ENCODE assay signal across 20 cellular contexts in the genomic region with DNA sequence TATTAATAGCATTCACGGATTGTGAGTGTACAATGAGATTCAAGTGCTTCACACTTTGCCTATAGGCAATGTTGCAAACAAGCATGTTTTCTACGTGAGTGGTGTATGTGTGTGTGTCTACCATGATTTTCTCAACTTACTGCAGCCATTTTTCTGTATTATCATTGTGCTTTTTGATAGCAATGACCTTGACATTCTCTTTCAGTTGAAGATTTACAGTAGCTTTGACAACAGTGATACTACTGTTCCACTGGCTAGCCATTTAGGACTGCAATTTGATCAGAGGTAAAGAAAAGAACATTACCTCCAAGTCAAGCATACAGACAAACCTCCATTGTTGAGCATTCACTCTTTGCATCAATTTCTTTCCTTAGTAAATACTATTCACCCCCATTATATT.
DNase-seq lines count a peak whose midpoint lies in the region; ATAC-seq, FAIRE-seq and TF ChIP-seq lines count a peak whose summit lies in the region.
"Had no signal": no experiment of that assay in that cellular context is flagged by ENCODE, and none has a peak within 500 bp of the region (broad histone marks: within the 10 kb centered on the region; RNA-seq: fewer than 3 reads in every experiment).

No MANE protein-coding gene starts in this region.

- H3K36me3 ChIP-seq in HepG2 (replicated peaks in 1 of 2; ENCODE audit: control insufficient read depth in 1 of 2, insufficient read depth in 2 of 2, low read length in 2 of 2) = no peaks in the 10 kb centered on the region
- no peaks in the 10 kb centered on the region for H3K36me3 ChIP-seq in right lobe of liver
- no peaks in the 10 kb centered on the region for H3K36me3 ChIP-seq in thoracic aorta
- H3K36me3 ChIP-seq: HAP-1 had no signal

- no peaks in the 10 kb centered on the region for H3K79me2 ChIP-seq in HepG2 (ENCODE audit: insufficient read depth, low read length)

- H4K20me1 ChIP-seq in HepG2 (ENCODE audit: insufficient read depth, low read length) = no peaks in the 10 kb centered on the region

- no TSS peak for BruUV-seq in HepG2 (replicated peaks; lab: Mats Ljungman, UMichigan)

- H3K27ac ChIP-seq in HepG2 (ENCODE audit: extremely low read length, insufficient read depth, low read length) (no peak overlapping the region), right lobe of liver (no peak overlapping the region), coronary artery (peak overlapping the region; percentile 76 to 86), thoracic aorta (peak overlapping the region; percentile 95 to 97)

- no peak overlapping the region for H3K9ac ChIP-seq in HepG2 (ENCODE audit: insufficient read depth, low read depth, low read length)

- H3K9me3 ChIP-seq in HepG2 (ENCODE audit: low read length) = no peaks in the 10 kb centered on the region
- no peaks in the 10 kb centered on the region for H3K9me3 ChIP-seq in right lobe of liver
- H3K9me3 ChIP-seq in thoracic aorta = no peaks in the 10 kb centered on the region
- H3K9me3 ChIP-seq: HAP-1 had no signal

- H3K27me3 ChIP-seq in HepG2 (ENCODE audit: control insufficient read depth in 1 of 2, insufficient read depth in 2 of 2, low read length in 2 of 2) (no peaks in the 10 kb centered on the region; a peak in 1 of 5 replicates), right lobe of liver (no peaks in the 10 kb centered on the region), thoracic aorta (replicated peaks; ENCODE audit: insufficient read depth) (no peaks in the 10 kb centered on the region)

- DNase-seq in HepG2 (ENCODE audit: low spot score) (peak; percentile 67), right lobe of liver (no peak), coronary artery (ENCODE audit: low spot score) (no peak), thoracic aorta (ENCODE audit: low spot score) (no peak), Kasumi-1 (lab: John Stamatoyannopoulos, UW) (no peak), Right ventricle myocardium superior (no peak)
- DNase-seq: C1 segment of cervical spinal cord; Calu3; CD4-positive, alpha-beta memory T cell; COR-L47; DMS53; DMS79 treated with DMSO at 0.1 percent for 48 hours; GF-D8; GOT3; HFFc6 had no signal

- H3K4me1 ChIP-seq in HepG2 (ENCODE audit: insufficient read depth, low read length) (peaks cover 65% of the 10 kb centered on the region), right lobe of liver (peaks cover 0 to 38% (median 11%) of the 10 kb centered on the region in 4 donors), thoracic aorta (ENCODE audit: control insufficient read depth in 1 of 2, low read depth in 2 of 2) (peaks cover 9 to 60% of the 10 kb centered on the region in 2 donors)
- H3K4me1 ChIP-seq: HAP-1 had no signal

- TF ChIP-seq POLR2A in HepG2 (IDR thresholded peaks at IDR 0.05; ENCODE audit: insufficient read depth in 1 of 2, low read depth in 2 of 2, low read length in 2 of 2) (no peak), right lobe of liver (IDR thresholded peaks at IDR 0.05) (no peak)

- in situ Hi-C loops in HepG2 (cut with HindIII; ENCODE audit: extremely low pct_ligation_motif_present, low pct_unique_long_range_greater_than_20kb) = no loop called here

- WGBS in HepG2 (ENCODE audit: low lambda C conversion rate) = 97% methylated on average over 2 of the region's 2 CpGs
- WGBS in right lobe of liver (ENCODE audit: insufficient coverage, low coverage, low lambda C conversion rate, missing lambda C conversion rate) = 40% methylated on average over 1 of the region's 2 CpGs

- no peak overlapping the region for H3K4me2 ChIP-seq in HepG2 (ENCODE audit: low read depth, low read length)

- POLR2A ChIA-PET in HepG2 (lab: Yijun Ruan, JAX) = interaction anchor here (1.0 kb wide), 1 partner anchor 19 kb away, joined by 3 read pairs; no protein-coding TSS in a partner anchor

- no peak for TF ChIP-seq EP300 in HepG2 (IDR thresholded peaks at IDR 0.05; ENCODE audit: low read depth in 2 of 2, low read length in 2 of 2)
- no peak for TF ChIP-seq EP300 in HepG2 (CRISPR knock-in tag; IDR thresholded peaks at IDR 0.05; ENCODE audit: borderline replicate concordance)

- no peak for TF ChIP-seq RAD21 in HepG2 (CRISPR knock-in tag; IDR thresholded peaks at IDR 0.05)

- no peak overlapping the region for H2AFZ ChIP-seq in HepG2 (ENCODE audit: low read length)

- ATAC-seq in HepG2 (no peak; the same call in 2 of the 3 replicates), right lobe of liver (no peak), thoracic aorta (ENCODE audit: insufficient number of reproducible peaks, low FRiP score, low read depth) (no peak), HG03460 (IDR thresholded peaks at IDR 0.05; ENCODE audit: unreplicated experiment) (no peak), Right ventricle myocardium superior (ENCODE audit: poor library complexity) (no peak)

- FAIRE-seq in HepG2 (lab: Jason Lieb, UNC) = no peak
- FAIRE-seq: GM12891, GM18507, H54 had no signal

- intact Hi-C loops in HepG2 (cut with micrococcal nuclease; ENCODE audit: unreplicated experiment) (no loop called here), right lobe of liver (cut with DNase I) (no loop called here), Right ventricle myocardium superior (cut with DNase I) (no loop called here)

- CTCF ChIA-PET in HepG2 (lab: Yijun Ruan, JAX; ENCODE audit: low intra/inter-chr PET ratio, low total read pairs) = no interaction called here

- TF ChIP-seq CTCF in HepG2 (CRISPR knock-in tag; IDR thresholded peaks at IDR 0.05) (no peak), right lobe of liver (IDR thresholded peaks at IDR 0.05) (no peak), coronary artery (IDR thresholded peaks at IDR 0.05) (no peak), thoracic aorta (IDR thresholded peaks at IDR 0.05) (no peak)

- H3K4me3 ChIP-seq in HepG2 (replicated peaks in 1 of 3; ENCODE audit: insufficient read depth in 1 of 3, low read depth in 2 of 3, low read length in 3 of 3) (no peak overlapping the region), right lobe of liver (no peak overlapping the region), coronary artery (no peak overlapping the region), thoracic aorta (no peak overlapping the region)
- H3K4me3 ChIP-seq: HAP-1 had no signal

TF ChIP-seq in HepG2, 621 proteins besides CTCF, POLR2A, EP300 and RAD21 (continues in another document):
- peak; percentile 49; the same call in 1 of the 2 replicates for TF ChIP-seq SOX5 (CRISPR knock-in tag; IDR thresholded peaks at IDR 0.05; ENCODE audit: borderline replicate concordance)
- TF ChIP-seq HMG20A (CRISPR knock-in tag; IDR thresholded peaks at IDR 0.05; ENCODE audit: borderline replicate concordance) = peak; percentile 37; the same call in 1 of the 2 replicates
- TF ChIP-seq, protein P1, sequence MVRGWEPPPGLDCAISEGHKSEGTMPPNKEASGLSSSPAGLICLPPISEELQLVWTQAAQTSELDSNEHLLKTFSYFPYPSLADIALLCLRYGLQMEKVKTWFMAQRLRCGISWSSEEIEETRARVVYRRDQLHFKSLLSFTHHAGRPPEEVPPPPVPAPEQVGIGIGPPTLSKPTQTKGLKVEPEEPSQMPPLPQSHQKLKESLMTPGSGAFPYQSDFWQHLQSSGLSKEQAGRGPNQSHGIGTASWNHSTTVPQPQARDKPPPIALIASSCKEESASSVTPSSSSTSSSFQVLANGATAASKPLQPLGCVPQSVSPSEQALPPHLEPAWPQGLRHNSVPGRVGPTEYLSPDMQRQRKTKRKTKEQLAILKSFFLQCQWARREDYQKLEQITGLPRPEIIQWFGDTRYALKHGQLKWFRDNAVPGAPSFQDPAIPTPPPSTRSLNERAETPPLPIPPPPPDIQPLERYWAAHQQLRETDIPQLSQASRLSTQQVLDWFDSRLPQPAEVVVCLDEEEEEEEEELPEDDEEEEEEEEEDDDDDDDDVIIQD (CRISPR knock-in tag; IDR thresholded peaks at IDR 0.05; ENCODE audit: low read depth) = peak; percentile 52; the same call in 1 of the 2 replicates
- TF ChIP-seq ZNF644 (CRISPR knock-in tag; IDR thresholded peaks at IDR 0.05; ENCODE audit: low read depth) = peak; percentile 59; the same call in 1 of the 2 replicates
- TF ChIP-seq ZMYM4 (CRISPR knock-in tag; IDR thresholded peaks at IDR 0.05) = peak; percentile 37; the same call in 1 of the 2 replicates
- TF ChIP-seq POGZ (CRISPR knock-in tag; IDR thresholded peaks at IDR 0.05) = 0 out of 2 replicates have a peak, but pooled peaks have one; percentile 34
- no peak for TF ChIP-seq ZSCAN30 (CRISPR knock-in tag; IDR thresholded peaks at IDR 0.05)
- no peak for TF ChIP-seq ZNF703 (CRISPR knock-in tag; IDR thresholded peaks at IDR 0.05; ENCODE audit: borderline replicate concordance)
- no peak for TF ChIP-seq CBX5 (CRISPR knock-in tag; IDR thresholded peaks at IDR 0.05; ENCODE audit: borderline replicate concordance)
- TF ChIP-seq, protein P2, sequence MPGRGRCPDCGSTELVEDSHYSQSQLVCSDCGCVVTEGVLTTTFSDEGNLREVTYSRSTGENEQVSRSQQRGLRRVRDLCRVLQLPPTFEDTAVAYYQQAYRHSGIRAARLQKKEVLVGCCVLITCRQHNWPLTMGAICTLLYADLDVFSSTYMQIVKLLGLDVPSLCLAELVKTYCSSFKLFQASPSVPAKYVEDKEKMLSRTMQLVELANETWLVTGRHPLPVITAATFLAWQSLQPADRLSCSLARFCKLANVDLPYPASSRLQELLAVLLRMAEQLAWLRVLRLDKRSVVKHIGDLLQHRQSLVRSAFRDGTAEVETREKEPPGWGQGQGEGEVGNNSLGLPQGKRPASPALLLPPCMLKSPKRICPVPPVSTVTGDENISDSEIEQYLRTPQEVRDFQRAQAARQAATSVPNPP (CRISPR knock-in tag; IDR thresholded peaks at IDR 0.05) = no peak
- no peak for TF ChIP-seq CBX1 (IDR thresholded peaks at IDR 0.05; ENCODE audit: low read depth)
- no peak for TF ChIP-seq SOX13 (IDR thresholded peaks at IDR 0.05)
- TF ChIP-seq SOX13 (CRISPR knock-in tag; conservative IDR thresholded peaks at IDR 0.05 in 1 of 2, IDR thresholded peaks at IDR 0.05 in 1 of 2) = peak in 1 of 2 experiments; percentile 58; a peak in 1 of 4 replicates
- no peak for TF ChIP-seq HNF4G (IDR thresholded peaks at IDR 0.05; ENCODE audit: borderline replicate concordance, low read depth, low read length)
- TF ChIP-seq HNF4G (CRISPR knock-in tag; IDR thresholded peaks at IDR 0.05; ENCODE audit: borderline replicate concordance, low read depth) = no peak
- TF ChIP-seq ELF1 (CRISPR knock-in tag; IDR thresholded peaks at IDR 0.05) = no peak
- no peak for TF ChIP-seq SOX6 (IDR thresholded peaks at IDR 0.05)
- 0 out of 2 replicates have a peak, but pooled peaks have one; percentile 10 for TF ChIP-seq SOX6 (CRISPR knock-in tag; IDR thresholded peaks at IDR 0.05)
- TF ChIP-seq ZNF629 (CRISPR knock-in tag; conservative IDR thresholded peaks at IDR 0.05) = no peak
- no peak for TF ChIP-seq HDAC6 (IDR thresholded peaks at IDR 0.05; ENCODE audit: low read depth, low read length)
- TF ChIP-seq EHMT2 (IDR thresholded peaks at IDR 0.05; ENCODE audit: borderline replicate concordance, low read depth, low read length) = peak; percentile 27; the same call in 1 of the 2 replicates
- no peak for TF ChIP-seq TEAD3 (CRISPR knock-in tag; optimal IDR thresholded peaks at IDR 0.05; ENCODE audit: borderline replicate concordance)
- TF ChIP-seq ZNF569 (CRISPR knock-in tag; IDR thresholded peaks at IDR 0.05; ENCODE audit: borderline replicate concordance) = no peak

Comparison
In these comparisons a context has a peak if more than half of its experiments do, and no peak if none do; other contexts are left out.
1. H3K27ac ChIP-seq: peak in coronary artery (2 of 2) and thoracic aorta (2 of 2); none in HepG2 (single experiment) and right lobe of liver (0 of 3).